15 cellular contexts compared by ENCODE assay signal in the genomic region with DNA sequence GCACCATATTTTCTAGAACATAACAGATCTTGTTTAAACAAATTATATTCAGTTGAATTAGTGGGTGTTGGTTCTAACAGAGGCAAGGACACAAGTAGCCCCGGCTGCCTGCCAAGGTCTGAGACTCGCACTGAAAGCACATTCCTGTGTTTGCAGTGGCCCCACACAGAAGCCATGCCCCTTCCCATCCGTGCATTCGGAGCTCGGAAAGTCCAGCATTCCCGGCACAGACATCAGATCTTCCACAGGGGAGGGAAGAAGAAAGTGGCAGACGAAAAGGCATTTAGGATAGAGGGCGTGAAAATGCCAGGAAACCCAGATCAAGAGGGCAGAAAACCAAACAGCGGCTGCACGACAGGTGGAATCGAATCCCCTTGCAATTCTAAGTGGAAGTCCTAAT.
DNase-seq lines count a peak whose midpoint lies in the region; ATAC-seq and TF ChIP-seq lines count a peak whose summit lies in the region.
"Had no signal": no experiment of that assay in that cellular context is flagged by ENCODE, and none has a peak within 500 bp of the region (broad histone marks: within the 10 kb centered on the region; RNA-seq: fewer than 3 reads in every experiment).

No MANE protein-coding gene starts in this region.

- TF ChIP-seq CTCF in esophagus muscularis mucosa (IDR thresholded peaks at IDR 0.05) (no peak), ovary (IDR thresholded peaks at IDR 0.05) (no peak)

- H3K9me3 ChIP-seq in esophagus muscularis mucosa (no peaks in the 10 kb centered on the region), ovary (no peaks in the 10 kb centered on the region)
- H3K9me3 ChIP-seq: gastroesophageal sphincter, neutrophil had no signal

- H3K36me3 ChIP-seq in esophagus muscularis mucosa (no peaks in the 10 kb centered on the region), ovary (no peaks in the 10 kb centered on the region)
- H3K36me3 ChIP-seq: gastroesophageal sphincter, neutrophil had no signal

- intact Hi-C loops in esophagus muscularis mucosa (cut with DNase I) (no loop called here), ovary (cut with DNase I) (no loop called here)

- H3K27me3 ChIP-seq in esophagus muscularis mucosa, result peaks cover 0 to 39% (median 0%) of the 10 kb centered on the region in 4 donors
- H3K27me3 ChIP-seq in ovary, result no peaks in the 10 kb centered on the region

- DNase-seq in DMS79 (lab: John Stamatoyannopoulos, UW) (peak; percentile 64), NCI-H1105 treated with DMSO at 0.1 percent for 48 hours (lab: John Stamatoyannopoulos, UW) (peak; percentile 70), esophagus muscularis mucosa (ENCODE audit: extremely low spot score) (peak; percentile 86), ovary (peak in 4 of 5 donors; percentile 38 to 73 (median 48)), NCI-H1694 treated with DMSO at 0.1 percent for 48 hours (lab: John Stamatoyannopoulos, UW) (no peak), cerebellar cortex (ENCODE audit: low spot score) (no peak)
- DNase-seq: activated effector memory CD4-positive, alpha-beta T cell treated with Interleukin-2 at 50 U/mL for 16 hours; MM.1S; NCI-H2171; stimulated activated CD4-positive, alpha-beta T cell treated with anti-CD3 and anti-CD28 coated beads, Interleukin-4, amount 100 ng/mL, for 4 hours; T-helper 2 cell had no signal

- no peak overlapping the region for H3K27ac ChIP-seq in esophagus muscularis mucosa (replicated peaks in 1 of 4)
- H3K27ac ChIP-seq in ovary, result no peak overlapping the region
- H3K27ac ChIP-seq: gastroesophageal sphincter, neutrophil had no signal

- H3K4me1 ChIP-seq in esophagus muscularis mucosa (peaks cover 0 to 10% (median 0%) of the 10 kb centered on the region in 4 donors), ovary (ENCODE audit: insufficient read depth) (peaks cover 1% of the 10 kb centered on the region)

- no peak for ATAC-seq in HG03045 (IDR thresholded peaks at IDR 0.05; ENCODE audit: unreplicated experiment)
- no peak for ATAC-seq in HG03108 (IDR thresholded peaks at IDR 0.05; ENCODE audit: unreplicated experiment)
- ATAC-seq: gastroesophageal sphincter had no signal

- H3K4me3 ChIP-seq in esophagus muscularis mucosa (no peak overlapping the region), ovary (no peak overlapping the region)
- H3K4me3 ChIP-seq: gastroesophageal sphincter had no signal

- 57% methylated on average over 11 of the region's 11 CpGs for WGBS in esophagus muscularis mucosa
- 15 to 39% (median 19%) methylated on average over 11 of the region's 11 CpGs for WGBS in ovary, 3 donors

- TF ChIP-seq EP300 in esophagus muscularis mucosa (IDR thresholded peaks at IDR 0.05) (no peak), ovary (IDR thresholded peaks at IDR 0.05) (no peak)

- TF ChIP-seq POLR2A in esophagus muscularis mucosa (IDR thresholded peaks at IDR 0.05; ENCODE audit: low read depth) (no peak), ovary (IDR thresholded peaks at IDR 0.05) (no peak)

Comparison
In these comparisons a context has a peak if more than half of its experiments do, and no peak if none do; other contexts are left out.
1. DNase-seq: peak in DMS79 (single experiment), NCI-H1105 treated with DMSO at 0.1 percent for 48 hours (single experiment), esophagus muscularis mucosa (single experiment) and ovary (4 of 5); none in NCI-H1694 treated with DMSO at 0.1 percent for 48 hours (single experiment) and cerebellar cortex (single experiment).